Comparison of ENCODE assay signal across 20 cellular contexts in genomic region chr12:122823429-122823828, GRCh38. TPM values are rescaled to one million over a fixed set of nuclear protein-coding genes. Genes with fewer than 3 reads are reported as not detected.
DNase-seq lines count a peak whose midpoint lies in the region; ATAC-seq, FAIRE-seq and TF ChIP-seq lines count a peak whose summit lies in the region.
"Had no signal": no experiment of that assay in that cellular context is flagged by ENCODE, and none has a peak within 500 bp of the region (broad histone marks: within the 10 kb centered on the region; RNA-seq: fewer than 3 reads in every experiment).

No MANE protein-coding gene starts in this region.

- no peak for FAIRE-seq in HepG2 (lab: Jason Lieb, UNC)
- FAIRE-seq: D721Med, GM12892, GM18507, H54 had no signal

- H3K9ac ChIP-seq in HepG2 (ENCODE audit: insufficient read depth, low read depth, low read length) = no peak overlapping the region

- WGBS in HepG2 (ENCODE audit: low lambda C conversion rate) = 20% methylated on average over 11 of the region's 11 CpGs
- WGBS in right lobe of liver (ENCODE audit: insufficient coverage, low coverage, low lambda C conversion rate, missing lambda C conversion rate) = 58% methylated on average over 11 of the region's 11 CpGs
- 18% methylated on average over 11 of the region's 11 CpGs for WGBS in body of pancreas, 2 donors

- no peaks in the 10 kb centered on the region for H3K79me2 ChIP-seq in HepG2 (ENCODE audit: insufficient read depth, low read length)

- TF ChIP-seq CTCF in HepG2 (CRISPR knock-in tag; IDR thresholded peaks at IDR 0.05) = no peak
- no peak for TF ChIP-seq CTCF in right lobe of liver (IDR thresholded peaks at IDR 0.05)
- no peak for TF ChIP-seq CTCF in body of pancreas (IDR thresholded peaks at IDR 0.05)
- no peak for TF ChIP-seq CTCF in RWPE1 (conservative IDR thresholded peaks at IDR 0.05; ENCODE audit: low read depth)

- no TSS peak for BruUV-seq in HepG2 (replicated peaks; lab: Mats Ljungman, UMichigan)

- H3K4me2 ChIP-seq in HepG2 (ENCODE audit: low read depth, low read length) = peak overlapping the region; percentile 4; the same call in 1 of the 2 replicates
- H3K4me2 ChIP-seq: GM23338 had no signal

- H4K20me1 ChIP-seq in HepG2 (ENCODE audit: insufficient read depth, low read length) = no peaks in the 10 kb centered on the region

- H3K9me3 ChIP-seq in HepG2 (ENCODE audit: low read length) = no peaks in the 10 kb centered on the region
- H3K9me3 ChIP-seq in right lobe of liver = no peaks in the 10 kb centered on the region
- H3K9me3 ChIP-seq in body of pancreas = no peaks in the 10 kb centered on the region

- TF ChIP-seq EP300 in HepG2 (IDR thresholded peaks at IDR 0.05; ENCODE audit: low read depth in 2 of 2, low read length in 2 of 2) (no peak), HepG2 (CRISPR knock-in tag; IDR thresholded peaks at IDR 0.05; ENCODE audit: borderline replicate concordance) (no peak)

- H3K27ac ChIP-seq in HepG2 (ENCODE audit: extremely low read length, insufficient read depth, low read length) (no peak overlapping the region), right lobe of liver (no peak overlapping the region), body of pancreas (peak overlapping the region; percentile 45 to 85 (median 74)), RWPE1 (no peak overlapping the region)

- no peak for TF ChIP-seq POLR2A in HepG2 (IDR thresholded peaks at IDR 0.05; ENCODE audit: insufficient read depth in 1 of 2, low read depth in 2 of 2, low read length in 2 of 2)
- TF ChIP-seq POLR2A in right lobe of liver (IDR thresholded peaks at IDR 0.05) = no peak
- peak in 1 of 3 donors; percentile 7 for TF ChIP-seq POLR2A in body of pancreas (IDR thresholded peaks at IDR 0.05)

- in situ Hi-C loops in HepG2 (cut with HindIII; ENCODE audit: extremely low pct_ligation_motif_present, low pct_unique_long_range_greater_than_20kb) = no loop called here

- peaks cover 46% of the 10 kb centered on the region for H3K4me1 ChIP-seq in HepG2 (ENCODE audit: insufficient read depth, low read length)
- peaks cover 0 to 12% (median 0%) of the 10 kb centered on the region in 4 donors for H3K4me1 ChIP-seq in right lobe of liver
- peaks cover 57% of the 10 kb centered on the region for H3K4me1 ChIP-seq in body of pancreas

- H3K36me3 ChIP-seq in HepG2 (replicated peaks in 1 of 2; ENCODE audit: control insufficient read depth in 1 of 2, insufficient read depth in 2 of 2, low read length in 2 of 2) = no peaks in the 10 kb centered on the region
- H3K36me3 ChIP-seq in right lobe of liver = no peaks in the 10 kb centered on the region
- no peaks in the 10 kb centered on the region for H3K36me3 ChIP-seq in body of pancreas (replicated peaks in 1 of 2; ENCODE audit: insufficient read depth in 1 of 2, low read depth in 2 of 2)

- DNase-seq in HepG2 (ENCODE audit: low spot score) (no peak), right lobe of liver (no peak), body of pancreas (peak; percentile 47 to 65 (median 49)), renal cortical epithelial cell (ENCODE audit: low read depth) (peak; percentile 47), RWPE1 (ENCODE audit: low spot score) (no peak)
- DNase-seq: 8988T; C1 segment of cervical spinal cord; CD4-positive, CD25-positive, alpha-beta regulatory T cell; CD8-positive, alpha-beta memory T cell; COR-L47; GDM1; HCEC 1CT had no signal

- intact Hi-C loops in HepG2 (cut with micrococcal nuclease; ENCODE audit: unreplicated experiment) (no loop called here), right lobe of liver (cut with DNase I) (no loop called here), body of pancreas (cut with DNase I) (no loop called here)

- POLR2A ChIA-PET in HepG2 (lab: Yijun Ruan, JAX) (no interaction called here), RWPE1 (lab: Yijun Ruan, JAX; ENCODE audit: low non-redundant PET) (no interaction called here)

- no peak for TF ChIP-seq RAD21 in HepG2 (CRISPR knock-in tag; IDR thresholded peaks at IDR 0.05)

- no peak overlapping the region for H3K4me3 ChIP-seq in HepG2 (replicated peaks in 1 of 3; ENCODE audit: insufficient read depth in 1 of 3, low read depth in 2 of 3, low read length in 3 of 3)
- H3K4me3 ChIP-seq in right lobe of liver = no peak overlapping the region
- no peak overlapping the region for H3K4me3 ChIP-seq in body of pancreas
- H3K4me3 ChIP-seq: GM23338 had no signal

- CTCF ChIA-PET in HepG2 (lab: Yijun Ruan, JAX; ENCODE audit: low intra/inter-chr PET ratio, low total read pairs) (no interaction called here), RWPE1 (lab: Yijun Ruan, JAX) (no interaction called here)

- H3K27me3 ChIP-seq in HepG2 (ENCODE audit: control insufficient read depth in 1 of 2, insufficient read depth in 2 of 2, low read length in 2 of 2) (peaks cover 0 to 14% of the 10 kb centered on the region in 2 experiments; a peak in 2 of 5 replicates), right lobe of liver (no peaks in the 10 kb centered on the region), body of pancreas (no peaks in the 10 kb centered on the region)

- no peak overlapping the region for H2AFZ ChIP-seq in HepG2 (ENCODE audit: low read length)
- H2AFZ ChIP-seq: GM23338 had no signal

- ATAC-seq in HepG2 (no peak), right lobe of liver (no peak), body of pancreas (peak; percentile 82), HG02885 (IDR thresholded peaks at IDR 0.05; ENCODE audit: poor library complexity, unreplicated experiment) (no peak), HG02610 (IDR thresholded peaks at IDR 0.05; ENCODE audit: unreplicated experiment) (no peak), HG02840 (IDR thresholded peaks at IDR 0.05; ENCODE audit: low FRiP score, unreplicated experiment) (no peak)
- ATAC-seq: GM23338 had no signal

TF ChIP-seq in HepG2, 621 proteins besides CTCF, POLR2A, EP300 and RAD21 (continues in another document):
- peak; percentile 18; the same call in 1 of the 2 replicates for TF ChIP-seq ZNF460 (CRISPR knock-in tag; IDR thresholded peaks at IDR 0.05; ENCODE audit: borderline replicate concordance)

RNA-seq across cellular contexts. Expression of gene HIP1R, which starts 11.8 kb away (rescaled TPM):
- total RNA-seq in HepG2 (2016; rRNA removed; fragmentation: Illumina TruSeq; extraction: Trizol) (8.2 and 18.4 TPM in 2 replicates), right lobe of liver (10 to 100 TPM; 23.6 to 37.2 (median 27.8) TPM), body of pancreas (100 to 1,000 TPM; 111 to 183 TPM), renal cortical epithelial cell (90.6 and 93.9 TPM in 2 replicates)
- total RNA-seq in HepG2 (2016; cell fraction: cytosol; rRNA removed; fragmentation: Illumina TruSeq; extraction: Trizol; ENCODE audit: low read depth) = 2.2 and 2.5 TPM in 2 replicates
- 6.5 and 17.6 TPM in 2 replicates for total RNA-seq in HepG2 (2016; cell fraction: insoluble cytoplasmic fraction; rRNA removed; fragmentation: Illumina TruSeq; extraction: Trizol)
- total RNA-seq in HepG2 (2016; cell fraction: membrane; rRNA removed; fragmentation: Illumina TruSeq; extraction: Trizol) = 4.3 and 5.1 TPM in 2 replicates
- 19.5 and 20.1 TPM in 2 replicates for total RNA-seq in HepG2 (2016; cell fraction: nucleus; rRNA removed; fragmentation: Illumina TruSeq; extraction: Trizol)
- polyA plus RNA-seq in HepG2 (2011; rRNA removed) = 25.5 and 36.0 TPM in 2 replicates
- polyA plus RNA-seq in HepG2 (2011; cell fraction: cytosol; rRNA removed) = 5.2 and 9.3 TPM in 2 replicates
- polyA plus RNA-seq in HepG2 (2011; cell fraction: nucleus; rRNA removed) = 174 and 222 TPM in 2 replicates
- polyA plus RNA-seq in HepG2 (2012) = 10.1 and 13.1 TPM in 2 replicates
- 0.78 and 1.1 TPM in 2 replicates for polyA plus RNA-seq in HepG2 (2016; cell fraction: cytosol; fragmentation: Illumina TruSeq; extraction: Trizol; ENCODE audit: low read depth)
- polyA plus RNA-seq in HepG2 (2016; cell fraction: insoluble cytoplasmic fraction; fragmentation: Illumina TruSeq; extraction: Trizol; ENCODE audit: low read depth) = 6.1 and 6.5 TPM in 2 replicates
- polyA plus RNA-seq in HepG2 (2016; cell fraction: membrane; fragmentation: Illumina TruSeq; extraction: Trizol; ENCODE audit: low read depth) = 2.0 and 2.2 TPM in 2 replicates
- polyA plus RNA-seq in HepG2 (2016; cell fraction: nucleus; fragmentation: Illumina TruSeq; extraction: Trizol; ENCODE audit: insufficient read depth, low read depth) = 42.8 and 47.4 TPM in 2 replicates
- polyA minus RNA-seq in HepG2 (2011; rRNA and poly(A)+ RNA removed; ENCODE audit: low replicate concordance) = 51.3 and 57.2 TPM in 2 replicates
- polyA minus RNA-seq in HepG2 (2011; cell fraction: cytosol; rRNA and poly(A)+ RNA removed) = 5.3 and 6.5 TPM in 2 replicates
- polyA minus RNA-seq in HepG2 (2011; cell fraction: nucleus; rRNA and poly(A)+ RNA removed) = 28.3 and 30.6 TPM in 2 replicates

RNA-seq across cellular contexts. Expression of gene CCDC62, which starts 49.1 kb away (rescaled TPM):
- 0.07 TPM in 2 replicates for total RNA-seq in HepG2 (2016; rRNA removed; fragmentation: Illumina TruSeq; extraction: Trizol)
- 0.40 and 0.79 TPM in 2 replicates for total RNA-seq in HepG2 (2016; cell fraction: cytosol; rRNA removed; fragmentation: Illumina TruSeq; extraction: Trizol; ENCODE audit: low read depth)
- 0.07 and 0.13 TPM in 2 replicates for total RNA-seq in HepG2 (2016; cell fraction: insoluble cytoplasmic fraction; rRNA removed; fragmentation: Illumina TruSeq; extraction: Trizol)
- total RNA-seq in HepG2 (2016; cell fraction: membrane; rRNA removed; fragmentation: Illumina TruSeq; extraction: Trizol) = 0.14 and 0.31 TPM in 2 replicates
- not detected in 2 replicates for total RNA-seq in HepG2 (2016; cell fraction: nucleus; rRNA removed; fragmentation: Illumina TruSeq; extraction: Trizol)
- 0.04 and 0.10 TPM in 2 replicates for polyA plus RNA-seq in HepG2 (2011; rRNA removed)
- 0.01 TPM in 1 of 2 replicates, not detected in the other for polyA plus RNA-seq in HepG2 (2011; cell fraction: cytosol; rRNA removed)
- polyA plus RNA-seq in HepG2 (2011; cell fraction: nucleus; rRNA removed) = 0.10 and 0.12 TPM in 2 replicates
- polyA plus RNA-seq in HepG2 (2012) = 0.12 TPM in 1 of 2 replicates, not detected in the other
- polyA plus RNA-seq in HepG2 (2016; cell fraction: cytosol; fragmentation: Illumina TruSeq; extraction: Trizol; ENCODE audit: low read depth) = not detected in 2 replicates
- not detected in 2 replicates for polyA plus RNA-seq in HepG2 (2016; cell fraction: insoluble cytoplasmic fraction; fragmentation: Illumina TruSeq; extraction: Trizol; ENCODE audit: low read depth)
- polyA plus RNA-seq in HepG2 (2016; cell fraction: membrane; fragmentation: Illumina TruSeq; extraction: Trizol; ENCODE audit: low read depth) = 0.06 TPM in 1 of 2 replicates, not detected in the other
- not detected in 2 replicates for polyA plus RNA-seq in HepG2 (2016; cell fraction: nucleus; fragmentation: Illumina TruSeq; extraction: Trizol; ENCODE audit: insufficient read depth, low read depth)
- 0.18 and 0.89 TPM in 2 replicates for polyA minus RNA-seq in HepG2 (2011; rRNA and poly(A)+ RNA removed; ENCODE audit: low replicate concordance)
- polyA minus RNA-seq in HepG2 (2011; cell fraction: cytosol; rRNA and poly(A)+ RNA removed) = not detected in 2 replicates
- 0.25 and 0.39 TPM in 2 replicates for polyA minus RNA-seq in HepG2 (2011; cell fraction: nucleus; rRNA and poly(A)+ RNA removed)
- total RNA-seq in right lobe of liver = under 1 TPM in 5 of 6 experiments, not detected in 1; 0.07 to 0.35 (median 0.12) TPM
- not detected for total RNA-seq in body of pancreas
- total RNA-seq in renal cortical epithelial cell = 0.65 and 1.2 TPM in 2 replicates

Comparison
In these comparisons a context has a peak if more than half of its experiments do, and no peak if none do; other contexts are left out.
1. DNase-seq: peak in body of pancreas (4 of 4) and renal cortical epithelial cell (single experiment); none in HepG2 (single experiment), right lobe of liver (0 of 3) and RWPE1 (single experiment).
2. H3K27ac ChIP-seq: peak in body of pancreas (4 of 4); none in HepG2 (single experiment), right lobe of liver (0 of 3) and RWPE1 (single experiment).